Comparison of ENCODE assay signal across 14 cellular contexts in genomic region chr3:177179281-177180067, GRCh38. TPM values are rescaled to one million over a fixed set of nuclear protein-coding genes. Genes with fewer than 3 reads are reported as not detected.
DNase-seq lines count a peak whose midpoint lies in the region; ATAC-seq and TF ChIP-seq lines count a peak whose summit lies in the region.
"Had no signal": no experiment of that assay in that cellular context is flagged by ENCODE, and none has a peak within 500 bp of the region (broad histone marks: within the 10 kb centered on the region; RNA-seq: fewer than 3 reads in every experiment).

No MANE protein-coding gene starts in this region.

- peaks cover 93% of the 10 kb centered on the region for H4K20me1 ChIP-seq in MM.1S (ENCODE audit: insufficient read depth, low read length)

- H3K36me3 Mint-ChIP-seq in activated naive CD4-positive, alpha-beta T cell treated with anti-CD3 and anti-CD28 coated beads, Interleukin-2, amount 50 U/mL, for 24 hours: peaks cover 14% of the 10 kb centered on the region
- H3K36me3 Mint-ChIP-seq in T-helper 17 cell (ENCODE audit: low read depth): peaks cover 3% of the 10 kb centered on the region
- H3K36me3 Mint-ChIP-seq in stimulated activated naive B cell treated with anti-CD40 and anti-IgM and Interleukin-4, amounts not matched to agents 10 μg/mL and 1 μg/mL and 100 μg/mL, for 72 hours: peaks cover 17 to 41% of the 10 kb centered on the region in 2 donors

- peaks cover 100% of the 10 kb centered on the region for H3K79me2 ChIP-seq in MM.1S (ENCODE audit: low read length)

- no peak overlapping the region for H3K4me3 ChIP-seq in MM.1S (ENCODE audit: low read length)

- no peaks in the 10 kb centered on the region for H3K9me3 Mint-ChIP-seq in activated naive CD4-positive, alpha-beta T cell treated with anti-CD3 and anti-CD28 coated beads, Interleukin-2, amount 50 U/mL, for 24 hours
- H3K9me3 Mint-ChIP-seq in stimulated activated naive B cell treated with anti-CD40 and anti-IgM and Interleukin-4, amounts not matched to agents 10 μg/mL and 1 μg/mL and 100 μg/mL, for 72 hours: peaks cover 0 to 2% of the 10 kb centered on the region in 2 donors

- H3K27ac ChIP-seq in MM.1S (ENCODE audit: low read length): no peak overlapping the region

- H3K27ac Mint-ChIP-seq in activated naive CD4-positive, alpha-beta T cell treated with anti-CD3 and anti-CD28 coated beads, Interleukin-2, amount 50 U/mL, for 24 hours: no peak overlapping the region
- peak overlapping the region; percentile 57 for H3K27ac Mint-ChIP-seq in T-helper 17 cell
- H3K27ac Mint-ChIP-seq in stimulated activated naive B cell treated with anti-CD40 and anti-IgM and Interleukin-4, amounts not matched to agents 10 μg/mL and 1 μg/mL and 100 μg/mL, for 72 hours: peak overlapping the region; percentile 20

- no peaks in the 10 kb centered on the region for H3K27me3 Mint-ChIP-seq in activated naive CD4-positive, alpha-beta T cell treated with anti-CD3 and anti-CD28 coated beads, Interleukin-2, amount 50 U/mL, for 24 hours
- no peaks in the 10 kb centered on the region for H3K27me3 Mint-ChIP-seq in T-helper 17 cell
- H3K27me3 Mint-ChIP-seq in stimulated activated naive B cell treated with anti-CD40 and anti-IgM and Interleukin-4, amounts not matched to agents 10 μg/mL and 1 μg/mL and 100 μg/mL, for 72 hours: no peaks in the 10 kb centered on the region

- H3F3A ChIP-seq in MM.1S (ENCODE audit: insufficient read depth, low read length): 0 out of 2 replicates have a peak, but pooled peaks cover 2% of the 10 kb centered on the region

- no peak overlapping the region for H2AFZ ChIP-seq in MM.1S (ENCODE audit: low read length)

- H3K9me2 ChIP-seq in MM.1S (replicated peaks; ENCODE audit: insufficient read depth, low read length): no peaks in the 10 kb centered on the region

- H3K4me1 ChIP-seq in MM.1S (ENCODE audit: low read length): peaks cover 2% of the 10 kb centered on the region; the same call in 1 of the 2 replicates

- H3K9me3 ChIP-seq in T-helper 17 cell (ENCODE audit: control insufficient read depth, low read length, poor library complexity, severe bottlenecking) (no peaks in the 10 kb centered on the region), MM.1S (replicated peaks; ENCODE audit: insufficient read depth, low read length) (no peaks in the 10 kb centered on the region)

- H3K27me3 ChIP-seq in MM.1S (replicated peaks; ENCODE audit: insufficient read depth, low read length): no peaks in the 10 kb centered on the region

- no peak for TF ChIP-seq CTCF in MM.1S (IDR thresholded peaks at IDR 0.05; ENCODE audit: low read length)

- peaks cover 71% of the 10 kb centered on the region for H3K4me1 Mint-ChIP-seq in activated naive CD4-positive, alpha-beta T cell treated with anti-CD3 and anti-CD28 coated beads, Interleukin-2, amount 50 U/mL, for 24 hours
- peaks cover 44% of the 10 kb centered on the region for H3K4me1 Mint-ChIP-seq in T-helper 17 cell
- H3K4me1 Mint-ChIP-seq in stimulated activated naive B cell treated with anti-CD40 and anti-IgM and Interleukin-4, amounts not matched to agents 10 μg/mL and 1 μg/mL and 100 μg/mL, for 72 hours: peaks cover 37 to 67% of the 10 kb centered on the region in 2 donors

- peak overlapping the region; percentile 38 for H3K4me3 Mint-ChIP-seq in activated naive CD4-positive, alpha-beta T cell treated with anti-CD3 and anti-CD28 coated beads, Interleukin-2, amount 50 U/mL, for 24 hours
- no peak overlapping the region for H3K4me3 Mint-ChIP-seq in T-helper 17 cell
- peak overlapping the region; percentile 0 to 34 for H3K4me3 Mint-ChIP-seq in stimulated activated naive B cell treated with anti-CD40 and anti-IgM and Interleukin-4, amounts not matched to agents 10 μg/mL and 1 μg/mL and 100 μg/mL, for 72 hours
- H3K4me3 Mint-ChIP-seq: brain had no signal

- no peak overlapping the region for H3K9ac ChIP-seq in MM.1S (ENCODE audit: low read length)

- H3K4me2 ChIP-seq in MM.1S (ENCODE audit: low read depth, low read length): no peak overlapping the region

- peaks cover 5% of the 10 kb centered on the region; the same call in 1 of the 2 replicates for H3K36me3 ChIP-seq in MM.1S (replicated peaks; ENCODE audit: insufficient read depth, low read length)

- ATAC-seq in T-helper 17 cell (no peak), esophagus mucosa (peak; percentile 64), GM19395 (IDR thresholded peaks at IDR 0.05; ENCODE audit: unreplicated experiment) (no peak)
- peak; percentile 50 to 52 for ATAC-seq in stimulated activated naive B cell treated with anti-CD40 and anti-IgM and Interleukin-4, amounts not matched to agents 10 μg/mL and 1 μg/mL and 100 μg/mL, for 72 hours (replicated peaks)
- ATAC-seq: Right ventricle myocardium inferior had no signal

- DNase-seq in activated naive CD4-positive, alpha-beta T cell treated with anti-CD3 and anti-CD28 coated beads, Interleukin-2, amount 50 U/mL, for 16 hours: no peak
- DNase-seq in T-helper 17 cell: no peak
- DNase-seq in stimulated activated naive B cell treated with anti-CD40 and anti-IgM and Interleukin-4, amounts not matched to agents 10 μg/mL and 1 μg/mL and 100 μg/mL, for 72 hours: no peak
- DNase-seq in NCI-H524 (lab: John Stamatoyannopoulos, UW): no peak
- DNase-seq in MM.1S: no peak
- DNase-seq: activated CD4-positive, CD25-positive, alpha-beta regulatory T cell; GOT3; hypothalamus; MV-4-11 had no signal

RNA-seq across cellular contexts. Expression of gene TBL1XR1, which starts 17.8 kb away (rescaled TPM):
- total RNA-seq in T-helper 17 cell (100 to 1,000 TPM; 115 to 136 TPM), esophagus mucosa (123 TPM)

Comparison
In these comparisons a context has a peak if more than half of its experiments do, and no peak if none do; other contexts are left out.
1. ATAC-seq: peak in esophagus mucosa (single experiment) and stimulated activated naive B cell treated with anti-CD40 and anti-IgM and Interleukin-4, amounts not matched to agents 10 μg/mL and 1 μg/mL and 100 μg/mL, for 72 hours (2 of 2); none in T-helper 17 cell (single experiment) and GM19395 (single experiment).